Comparison of ENCODE assay signal across 8 cellular contexts in the genomic region with DNA sequence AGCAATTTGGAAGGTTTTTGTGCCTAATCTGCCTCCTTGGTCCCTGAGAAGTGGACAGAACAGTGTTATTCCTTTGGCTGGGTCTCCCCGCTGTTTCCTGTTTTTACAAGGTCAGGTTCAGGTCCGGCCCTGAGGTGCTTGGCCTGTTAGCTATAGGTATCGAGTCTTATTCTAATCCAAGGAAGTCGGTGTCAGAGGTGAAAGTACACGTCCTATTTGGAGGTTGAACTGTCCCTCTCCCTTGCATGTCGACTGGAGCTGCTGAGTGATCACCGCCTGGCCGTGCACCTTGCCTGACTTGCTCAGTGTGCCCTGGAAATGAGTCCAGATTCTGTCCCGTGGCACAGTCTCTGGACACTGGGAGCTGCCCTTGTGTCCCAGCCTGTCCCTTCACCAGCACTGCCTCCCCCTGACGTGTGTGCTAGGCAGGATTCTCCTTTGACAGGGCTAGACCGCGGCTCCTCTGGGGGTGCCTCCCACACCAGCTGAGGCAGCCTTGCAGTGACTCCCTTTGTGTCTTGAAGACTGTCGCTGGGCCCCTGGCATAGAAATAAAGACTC.
DNase-seq lines count a peak whose midpoint lies in the region; ATAC-seq and TF ChIP-seq lines count a peak whose summit lies in the region.

No MANE protein-coding gene starts in this region.

- no TSS peak for BruUV-seq in Caco-2 (replicated peaks; lab: Mats Ljungman, UMichigan)

- H3K9me3 Mint-ChIP-seq in Caco-2 (ENCODE audit: unreplicated experiment): no peaks in the 10 kb centered on the region

- H3K27ac ChIP-seq in parathyroid adenoma: peak overlapping the region; percentile 15

- H3K4me1 Mint-ChIP-seq in Caco-2 (ENCODE audit: low read depth, unreplicated experiment): peaks cover 20% of the 10 kb centered on the region

- no peak overlapping the region for H3K9ac ChIP-seq in parathyroid adenoma

- POLR2A ChIA-PET in Caco-2 (lab: Charles Lee): no interaction called here

- H3K27me3 ChIP-seq in Caco-2 (replicated peaks; ENCODE audit: control insufficient read depth, insufficient read depth, low read length) (no peaks in the 10 kb centered on the region), parathyroid adenoma (ENCODE audit: control insufficient read depth, insufficient read depth, low read length) (no peaks in the 10 kb centered on the region)

- H3K4me1 ChIP-seq in Caco-2 (peaks cover 11% of the 10 kb centered on the region; the same call in 1 of the 2 replicates), parathyroid adenoma (no peaks in the 10 kb centered on the region)

- H3K9me3 ChIP-seq in Caco-2 (no peaks in the 10 kb centered on the region), parathyroid adenoma (ENCODE audit: control insufficient read depth, low read length) (no peaks in the 10 kb centered on the region)

- H3K36me3 ChIP-seq in Caco-2 (ENCODE audit: control insufficient read depth, insufficient read depth, low read length): no peaks in the 10 kb centered on the region
- no peaks in the 10 kb centered on the region for H3K36me3 ChIP-seq in parathyroid adenoma (ENCODE audit: control insufficient read depth, insufficient read depth, low read length)

- H2AFZ ChIP-seq in parathyroid adenoma: no peak overlapping the region

- no peaks in the 10 kb centered on the region for H3K27me3 Mint-ChIP-seq in Caco-2 (ENCODE audit: insufficient read depth, unreplicated experiment)

- TF ChIP-seq CTCF in Caco-2 (IDR thresholded peaks at IDR 0.05; ENCODE audit: insufficient read depth in 1 of 2, low read depth in 1 of 2, low read length in 1 of 2, severe bottlenecking in 1 of 2, unreplicated experiment in 1 of 2) (no peak), parathyroid adenoma (IDR thresholded peaks at IDR 0.05) (no peak)

- intact Hi-C loops in Caco-2 (cut with micrococcal nuclease; ENCODE audit: unreplicated experiment) (no loop called here), cardiac septum (cut with DNase I) (loop anchor here (2.0 kb wide), 1 partner anchor 38 kb away; no protein-coding TSS in a partner anchor)

- peak; percentile 10 for ATAC-seq in SK-N-SH treated with all-trans-retinoic acid at 6 μM for 48 hours

- peak overlapping the region; percentile 30 for H3K27ac Mint-ChIP-seq in Caco-2 (ENCODE audit: unreplicated experiment)

- CTCF ChIA-PET in Caco-2 (lab: Charles Lee): no interaction called here

- no peak overlapping the region for H3K4me2 ChIP-seq in parathyroid adenoma (ENCODE audit: low read length)

- H3K4me3 ChIP-seq in Caco-2 (ENCODE audit: low read depth, low read length): no peak overlapping the region
- H3K4me3 ChIP-seq in parathyroid adenoma (ENCODE audit: low read depth, low read length): no peak overlapping the region

- H3K4me3 Mint-ChIP-seq in Caco-2 (ENCODE audit: unreplicated experiment): no peak overlapping the region

- DNase-seq in Caco-2: no peak
- peak; percentile 84 for DNase-seq in cardiac septum (ENCODE audit: low spot score)
- no peak for DNase-seq in stimulated activated naive CD4-positive, alpha-beta T cell treated with Interleukin-2 at 50 U/mL for 16 hours (lab: John Stamatoyannopoulos, UW)
- DNase-seq in SIG-M5 (lab: John Stamatoyannopoulos, UW): no peak
- DNase-seq in DMS 273 treated with DMSO at 0.1 percent for 48 hours (lab: John Stamatoyannopoulos, UW): no peak
- DNase-seq in NCI-H1436 treated with DMSO at 0.1 percent for 48 hours (lab: John Stamatoyannopoulos, UW): no peak

- peaks cover 10% of the 10 kb centered on the region for H3K36me3 Mint-ChIP-seq in Caco-2 (ENCODE audit: insufficient read depth, unreplicated experiment)

- H3K79me2 ChIP-seq in parathyroid adenoma: peaks cover 24% of the 10 kb centered on the region

TF ChIP-seq in SK-N-SH treated with all-trans-retinoic acid at 6 μM for 48 hours, 23 proteins besides CTCF, POLR2A, EP300 and RAD21:
- TF ChIP-seq TCF4 (CRISPR knock-in tag; IDR thresholded peaks at IDR 0.05; ENCODE audit: borderline replicate concordance) (no peak), POU6F1 (CRISPR knock-in tag; IDR thresholded peaks at IDR 0.05; ENCODE audit: borderline replicate concordance, low read depth) (no peak), PATZ1 (CRISPR knock-in tag; IDR thresholded peaks at IDR 0.05; ENCODE audit: borderline replicate concordance) (no peak), PPARA (CRISPR knock-in tag; IDR thresholded peaks at IDR 0.05; ENCODE audit: borderline replicate concordance) (no peak), ZNF565 (CRISPR knock-in tag; conservative IDR thresholded peaks at IDR 0.05; ENCODE audit: low read depth) (no peak), ZC3H10 (CRISPR knock-in tag; IDR thresholded peaks at IDR 0.05) (no peak), ZFP3 (CRISPR knock-in tag; IDR thresholded peaks at IDR 0.05) (no peak), CSDC2 (CRISPR knock-in tag; IDR thresholded peaks at IDR 0.05) (no peak), ZNF8 (CRISPR knock-in tag; IDR thresholded peaks at IDR 0.05) (no peak), RARB (CRISPR knock-in tag; IDR thresholded peaks at IDR 0.05) (no peak), ZNF70 (CRISPR knock-in tag; IDR thresholded peaks at IDR 0.05) (no peak)
- TF ChIP-seq, protein P1, sequence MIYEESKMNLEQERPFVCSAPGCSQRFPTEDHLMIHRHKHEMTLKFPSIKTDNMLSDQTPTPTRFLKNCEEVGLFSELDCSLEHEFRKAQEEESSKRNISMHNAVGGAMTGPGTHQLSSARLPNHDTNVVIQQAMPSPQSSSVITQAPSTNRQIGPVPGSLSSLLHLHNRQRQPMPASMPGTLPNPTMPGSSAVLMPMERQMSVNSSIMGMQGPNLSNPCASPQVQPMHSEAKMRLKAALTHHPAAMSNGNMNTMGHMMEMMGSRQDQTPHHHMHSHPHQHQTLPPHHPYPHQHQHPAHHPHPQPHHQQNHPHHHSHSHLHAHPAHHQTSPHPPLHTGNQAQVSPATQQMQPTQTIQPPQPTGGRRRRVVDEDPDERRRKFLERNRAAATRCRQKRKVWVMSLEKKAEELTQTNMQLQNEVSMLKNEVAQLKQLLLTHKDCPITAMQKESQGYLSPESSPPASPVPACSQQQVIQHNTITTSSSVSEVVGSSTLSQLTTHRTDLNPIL (CRISPR knock-in tag; IDR thresholded peaks at IDR 0.05; ENCODE audit: low read depth): no peak
- TF ChIP-seq, protein P2, sequence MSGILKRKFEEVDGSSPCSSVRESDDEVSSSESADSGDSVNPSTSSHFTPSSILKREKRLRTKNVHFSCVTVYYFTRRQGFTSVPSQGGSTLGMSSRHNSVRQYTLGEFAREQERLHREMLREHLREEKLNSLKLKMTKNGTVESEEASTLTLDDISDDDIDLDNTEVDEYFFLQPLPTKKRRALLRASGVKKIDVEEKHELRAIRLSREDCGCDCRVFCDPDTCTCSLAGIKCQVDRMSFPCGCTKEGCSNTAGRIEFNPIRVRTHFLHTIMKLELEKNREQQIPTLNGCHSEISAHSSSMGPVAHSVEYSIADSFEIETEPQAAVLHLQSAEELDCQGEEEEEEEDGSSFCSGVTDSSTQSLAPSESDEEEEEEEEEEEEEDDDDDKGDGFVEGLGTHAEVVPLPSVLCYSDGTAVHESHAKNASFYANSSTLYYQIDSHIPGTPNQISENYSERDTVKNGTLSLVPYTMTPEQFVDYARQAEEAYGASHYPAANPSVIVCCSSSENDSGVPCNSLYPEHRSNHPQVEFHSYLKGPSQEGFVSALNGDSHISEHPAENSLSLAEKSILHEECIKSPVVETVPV (CRISPR knock-in tag; IDR thresholded peaks at IDR 0.05): no peak
